Comparison of ENCODE assay signal across 1 cellular context in the genomic region with DNA sequence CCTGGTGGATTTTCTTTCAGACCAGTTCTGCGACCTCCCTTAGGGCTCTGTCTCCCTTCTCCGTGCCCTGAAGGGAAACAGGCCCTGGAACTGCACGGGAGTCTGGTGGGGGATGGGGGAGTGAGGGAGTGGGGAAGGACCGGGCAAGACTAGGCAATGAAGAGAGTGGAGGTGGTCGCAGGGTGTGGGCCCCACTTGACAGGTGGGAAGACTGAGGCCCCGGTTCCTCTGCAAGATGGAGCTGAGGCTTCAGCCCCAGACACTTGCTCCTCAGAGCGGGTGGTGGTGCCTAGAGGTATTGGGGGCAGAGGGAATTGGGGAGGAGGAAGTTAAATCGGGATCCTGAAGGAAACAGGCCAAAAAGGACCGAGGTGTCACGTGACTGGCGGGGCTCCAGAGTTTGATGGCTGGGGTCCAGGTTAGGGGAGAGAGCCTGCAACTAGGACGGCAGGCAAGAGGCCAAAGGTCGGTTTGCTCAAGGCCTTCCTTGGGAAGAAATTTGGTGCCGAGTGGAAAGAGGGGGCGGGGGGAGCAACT.
TF ChIP-seq lines count a peak whose summit lies in the region.

No MANE protein-coding gene starts in this region.

TF ChIP-seq in GM23338, 12 proteins besides CTCF, POLR2A, EP300 and RAD21 (continued from another document):
- TF ChIP-seq NANOG (IDR thresholded peaks at IDR 0.05; ENCODE audit: borderline replicate concordance): no peak
- TF ChIP-seq STAT1 (IDR thresholded peaks at IDR 0.05; ENCODE audit: unreplicated experiment): no peak
